In genomic region chr19:40929942-40930341, GRCh38 we compare ENCODE assay signal across 9 cellular contexts. TPM values are rescaled to one million over a fixed set of nuclear protein-coding genes. Genes with fewer than 3 reads are reported as not detected.
"Had no signal": no experiment of that assay in that cellular context is flagged by ENCODE, and none has a peak within 500 bp of the region (broad histone marks: within the 10 kb centered on the region; RNA-seq: fewer than 3 reads in every experiment).

No MANE protein-coding gene starts in this region.

RNA-seq across cellular contexts. Expression of gene CYP2A7, which starts 47.9 kb away (rescaled TPM):
- total RNA-seq: LHCN-M2, MCF 10A, NCI-H460, OCI-LY7, PC-9, Right ventricle myocardium inferior, RPMI7951, SJCRH30, SK-MEL-5 had no signal
